8 cellular contexts compared by ENCODE assay signal in genomic region chr18:76490701-76491171, GRCh38. TPM values are rescaled to one million over a fixed set of nuclear protein-coding genes. Genes with fewer than 3 reads are reported as not detected.
DNase-seq lines count a peak whose midpoint lies in the region; ATAC-seq, FAIRE-seq and TF ChIP-seq lines count a peak whose summit lies in the region.

No MANE protein-coding gene starts in this region.

- H3K9me3 ChIP-seq in CD4-positive, alpha-beta T cell (ENCODE audit: control insufficient read depth, low read length), result no peaks in the 10 kb centered on the region
- no peaks in the 10 kb centered on the region for H3K9me3 ChIP-seq in HUES48 (ENCODE audit: control insufficient read depth, insufficient read depth, low read length)
- H3K9me3 ChIP-seq in endocrine pancreas (ENCODE audit: control insufficient read depth, low read length), result no peaks in the 10 kb centered on the region
- H3K9me3 ChIP-seq in muscle layer of colon (ENCODE audit: low read length), result no peaks in the 10 kb centered on the region

- peaks cover 27% of the 10 kb centered on the region for H3K36me3 Mint-ChIP-seq in CD4-positive, alpha-beta T cell (ENCODE audit: low read depth)

- CTCF ChIA-PET in CD4-positive, alpha-beta T cell (lab: Charles Lee), result interaction anchor here (1.3 kb wide), 1 partner anchor 67 kb away, joined by 4 read pairs; no protein-coding TSS in a partner anchor

- H3K36me3 ChIP-seq in HUES48 (ENCODE audit: control insufficient read depth, insufficient read depth, low read length), result no peaks in the 10 kb centered on the region
- H3K36me3 ChIP-seq in endocrine pancreas (ENCODE audit: control insufficient read depth, insufficient read depth, low read length), result no peaks in the 10 kb centered on the region
- H3K36me3 ChIP-seq in muscle layer of colon (ENCODE audit: insufficient read depth, low read length), result no peaks in the 10 kb centered on the region

- no peak overlapping the region for H3K27ac ChIP-seq in CD4-positive, alpha-beta T cell (ENCODE audit: low read depth, low read length)
- H3K27ac ChIP-seq in HUES48 (ENCODE audit: low read depth, low read length) (peak overlapping the region; percentile 42), muscle layer of colon (ENCODE audit: low read depth, low read length) (peak overlapping the region; percentile 82)

- intact Hi-C loops in CD4-positive, alpha-beta T cell (cut with DNase I, micrococcal nuclease), result loop anchor here (2.0 to 10.0 kb wide), 3 partner anchors 224 to 1896 kb away; partner anchors contain the start of genes ZNF407 (in 2 of the 2) and ZNF236 (in 1 of the 2)

- H3K4me1 ChIP-seq in HUES48 (ENCODE audit: control insufficient read depth, insufficient read depth, low read length), result peaks cover 42% of the 10 kb centered on the region
- H3K4me1 ChIP-seq in endocrine pancreas (ENCODE audit: control insufficient read depth, insufficient read depth, low read length), result peaks cover 23% of the 10 kb centered on the region
- peaks cover 30% of the 10 kb centered on the region for H3K4me1 ChIP-seq in muscle layer of colon (ENCODE audit: insufficient read depth, low read length)

- no peak for TF ChIP-seq CTCF in CD4-positive, alpha-beta T cell (IDR thresholded peaks at IDR 0.05)

- DNase-seq in CD4-positive, alpha-beta T cell, result peak in 9 of 10 experiments; percentile 32 to 66 (median 53)
- peak; percentile 52 to 54 for DNase-seq in activated CD4-positive, alpha-beta T cell treated with anti-CD3 and anti-CD28 coated beads for 4 hours
- peak; percentile 55 for DNase-seq in urothelium cell line (ENCODE audit: low spot score)
- DNase-seq in GM19240 (ENCODE audit: insufficient read length, low spot score), result no peak

- H3K9ac ChIP-seq in HUES48 (ENCODE audit: low read depth, low read length) (no peak overlapping the region; the same call in 1 of the 2 replicates), endocrine pancreas (ENCODE audit: control insufficient read depth, insufficient read depth, low read length) (peak overlapping the region; percentile 94), muscle layer of colon (ENCODE audit: low read length) (peak overlapping the region; percentile 97)

- no peaks in the 10 kb centered on the region for H3K9me3 Mint-ChIP-seq in CD4-positive, alpha-beta T cell

- peak overlapping the region; percentile 85 for H3K27ac Mint-ChIP-seq in CD4-positive, alpha-beta T cell

- peaks cover 12% of the 10 kb centered on the region for H3K27me3 ChIP-seq in CD4-positive, alpha-beta T cell (ENCODE audit: control insufficient read depth, insufficient read depth, low read length)
- H3K27me3 ChIP-seq in HUES48 (ENCODE audit: control insufficient read depth, insufficient read depth, low read length) (peaks cover 54% of the 10 kb centered on the region), endocrine pancreas (ENCODE audit: control insufficient read depth, insufficient read depth, low read length) (no peaks in the 10 kb centered on the region), muscle layer of colon (ENCODE audit: control insufficient read depth in 1 of 2, insufficient read depth in 2 of 2, low read length in 2 of 2) (no peaks in the 10 kb centered on the region)

- POLR2A ChIA-PET in CD4-positive, alpha-beta T cell (lab: Charles Lee), result interaction anchor here (0.7 to 1.3 kb wide), 3 partner anchors 9 to 39 kb away, joined by 3 to 4 read pairs (median 4); no protein-coding TSS in a partner anchor

- ATAC-seq in CD4-positive, alpha-beta T cell (ENCODE audit: poor library complexity), result peak; percentile 37
- ATAC-seq in GM21528 (IDR thresholded peaks at IDR 0.05; ENCODE audit: low FRiP score, unreplicated experiment), result no peak

- peak overlapping the region; percentile 91 for H3K4me3 Mint-ChIP-seq in CD4-positive, alpha-beta T cell

- H3K4me3 ChIP-seq in HUES48 (ENCODE audit: low read depth, low read length) (peak overlapping the region; percentile 64), endocrine pancreas (ENCODE audit: control insufficient read depth, insufficient read depth, low read length) (peak overlapping the region; percentile 92), muscle layer of colon (ENCODE audit: low read depth in 1 of 2, low read length in 2 of 2) (peak overlapping the region; percentile 52 to 87)

- H3K27me3 Mint-ChIP-seq in CD4-positive, alpha-beta T cell, result peaks cover 66% of the 10 kb centered on the region

- no peak for FAIRE-seq in urothelium cell line (lab: Jason Lieb, UNC)

- H3K4me1 Mint-ChIP-seq in CD4-positive, alpha-beta T cell (ENCODE audit: low read depth), result peaks cover 60% of the 10 kb centered on the region

RNA-seq across cellular contexts. Expression of gene ZNF516, which starts 4.3 kb away (rescaled TPM):
- 10 to 100 TPM; 22.4 to 29.3 TPM for total RNA-seq in CD4-positive, alpha-beta T cell
